ENCODE assay signal across 14 cellular contexts in genomic region chr16:30366511-30366910, GRCh38. TPM values are rescaled to one million over a fixed set of nuclear protein-coding genes. Genes with fewer than 3 reads are reported as not detected.
A peak's percentile ranks its signal among the peaks of the same experiment; 100 is the strongest.
DNase-seq lines count a peak whose midpoint lies in the region; ATAC-seq and TF ChIP-seq lines count a peak whose summit lies in the region.
"Had no signal": no experiment of that assay in that cellular context is flagged by ENCODE, and none has a peak within 500 bp of the region (broad histone marks: within the 10 kb centered on the region; RNA-seq: fewer than 3 reads in every experiment).

No MANE protein-coding gene starts in this region.

- peak overlapping the region; percentile 82 for H3K27ac Mint-ChIP-seq in activated T-helper 17 cell treated with anti-CD3 and anti-CD28 coated beads, Interleukin-2, amount 50 U/mL, for 72 hours
- H3K27ac Mint-ChIP-seq in nephron = no peak overlapping the region

- H2AFZ ChIP-seq in KMS-11 (ENCODE audit: low read depth) = no peak overlapping the region

- TF ChIP-seq CTCF in KMS-11 (conservative IDR thresholded peaks at IDR 0.05; ENCODE audit: low read depth, low read length) = no peak
- TF ChIP-seq CTCF in nephron (IDR thresholded peaks at IDR 0.05; ENCODE audit: unreplicated experiment in 3 of 3) = no peak
- TF ChIP-seq CTCF in brain microvascular endothelial cell (IDR thresholded peaks at IDR 0.05; ENCODE audit: low read depth, low read length, missing control alignments) = no peak

- peaks cover 44% of the 10 kb centered on the region for H3K4me1 Mint-ChIP-seq in activated T-helper 17 cell treated with anti-CD3 and anti-CD28 coated beads, Interleukin-2, amount 50 U/mL, for 72 hours
- peaks cover 36% of the 10 kb centered on the region for H3K4me1 Mint-ChIP-seq in nephron

- H4K20me1 ChIP-seq in KMS-11 (ENCODE audit: insufficient read depth) = no peaks in the 10 kb centered on the region

- H3K27ac ChIP-seq in KMS-11 (no peak overlapping the region), brain microvascular endothelial cell (no peak overlapping the region)

- no peak for DNase-seq in brain microvascular endothelial cell
- no peak for DNase-seq in glomerular visceral epithelial cell (ENCODE audit: extremely low spot score)
- DNase-seq: central memory CD4-positive, alpha-beta T cell; DMS53; KBM-7; naive B cell; NCI-H2081 treated with DMSO at 0.1 percent for 48 hours; OCI-M1 had no signal

- peaks cover 22% of the 10 kb centered on the region for H3K4me1 ChIP-seq in KMS-11 (ENCODE audit: low read depth, poor library complexity, severe bottlenecking)

- in situ Hi-C loops in brain microvascular endothelial cell (cut with HindIII; ENCODE audit: low pct_ligation_motif_present, low sequenced_read_pairs) = no loop called here

- no peaks in the 10 kb centered on the region for H3K27me3 Mint-ChIP-seq in activated T-helper 17 cell treated with anti-CD3 and anti-CD28 coated beads, Interleukin-2, amount 50 U/mL, for 72 hours
- H3K27me3 Mint-ChIP-seq in nephron (ENCODE audit: low read depth) = no peaks in the 10 kb centered on the region
- H3K27me3 Mint-ChIP-seq: naive B cell had no signal

- peak overlapping the region; percentile 88 for H3K4me3 Mint-ChIP-seq in activated T-helper 17 cell treated with anti-CD3 and anti-CD28 coated beads, Interleukin-2, amount 50 U/mL, for 72 hours
- H3K4me3 Mint-ChIP-seq in nephron = peak overlapping the region; percentile 91 to 94 (median 92)

- H3K9ac ChIP-seq in KMS-11 = no peak overlapping the region

- H3K27me3 ChIP-seq in KMS-11 (ENCODE audit: insufficient read depth, low read depth) = no peaks in the 10 kb centered on the region
- no peaks in the 10 kb centered on the region for H3K27me3 ChIP-seq in brain microvascular endothelial cell (replicated peaks)

- ATAC-seq in activated T-helper 17 cell treated with anti-CD3 and anti-CD28 coated beads, Interleukin-2, amount 50 U/mL, for 72 hours (replicated peaks) = no peak
- no peak for ATAC-seq in HG02623 (IDR thresholded peaks at IDR 0.05; ENCODE audit: unreplicated experiment)

- peak overlapping the region; percentile 89; the same call in 1 of the 2 replicates for H3K4me2 ChIP-seq in KMS-11

- H3K9me3 Mint-ChIP-seq in activated T-helper 17 cell treated with anti-CD3 and anti-CD28 coated beads, Interleukin-2, amount 50 U/mL, for 72 hours = no peaks in the 10 kb centered on the region
- H3K9me3 Mint-ChIP-seq in nephron = no peaks in the 10 kb centered on the region
- H3K9me3 Mint-ChIP-seq: naive B cell had no signal

- H3K4me3 ChIP-seq in KMS-11 (IDR thresholded peaks at IDR 0.05; ENCODE audit: insufficient read depth, low read depth, low read length) (no peak overlapping the region), brain microvascular endothelial cell (ENCODE audit: low read depth, low read length) (no peak overlapping the region)

- H3K36me3 ChIP-seq in KMS-11 (ENCODE audit: insufficient read depth) = no peaks in the 10 kb centered on the region
- H3K36me3 ChIP-seq in brain microvascular endothelial cell (replicated peaks) = peaks cover 23% of the 10 kb centered on the region

- peaks cover 84% of the 10 kb centered on the region for H3K36me3 Mint-ChIP-seq in activated T-helper 17 cell treated with anti-CD3 and anti-CD28 coated beads, Interleukin-2, amount 50 U/mL, for 72 hours (ENCODE audit: low read depth)
- H3K36me3 Mint-ChIP-seq in nephron (ENCODE audit: low read depth) = peaks cover 39% of the 10 kb centered on the region

- H3K79me2 ChIP-seq in KMS-11 (ENCODE audit: insufficient read depth, low read depth) = peaks cover 58% of the 10 kb centered on the region

RNA-seq across cellular contexts. Expression of gene TBC1D10B, which starts 3.8 kb away (rescaled TPM):
- 10 to 100 TPM; 49.7 to 64.2 TPM for total RNA-seq in activated T-helper 17 cell treated with anti-CD3 and anti-CD28 coated beads, Interleukin-2, amount 50 U/mL, for 72 hours

RNA-seq across cellular contexts. Expression of gene MYL11, which starts 8.1 kb away (rescaled TPM):
- 1 to 10 TPM in 1 of 2 donors, not detected in 1; 1.6 TPM for total RNA-seq in activated T-helper 17 cell treated with anti-CD3 and anti-CD28 coated beads, Interleukin-2, amount 50 U/mL, for 72 hours
- total RNA-seq: kidney epithelial cell; T-helper 2 cell treated with Interferon-gamma antibody and Interleukin-4, amounts not matched to agents 100 ng/mL and 5 ng/mL, for 36 hours had no signal

RNA-seq across cellular contexts. Expression of gene CD2BP2, which starts 11.4 kb away (rescaled TPM):
- total RNA-seq in activated T-helper 17 cell treated with anti-CD3 and anti-CD28 coated beads, Interleukin-2, amount 50 U/mL, for 72 hours = 10 to 100 TPM; 51.0 to 69.9 TPM

RNA-seq across cellular contexts. Expression of gene SEPTIN1, which starts 15.8 kb away (rescaled TPM):
- total RNA-seq in activated T-helper 17 cell treated with anti-CD3 and anti-CD28 coated beads, Interleukin-2, amount 50 U/mL, for 72 hours = 100 to 1,000 TPM; 198 to 216 TPM

RNA-seq across cellular contexts. Expression of gene ZNF48, which starts 28.7 kb away (rescaled TPM):
- total RNA-seq in activated T-helper 17 cell treated with anti-CD3 and anti-CD28 coated beads, Interleukin-2, amount 50 U/mL, for 72 hours = 10 to 100 TPM; 10.2 to 10.5 TPM
